1 cellular context compared by ENCODE assay signal in the genomic region with DNA sequence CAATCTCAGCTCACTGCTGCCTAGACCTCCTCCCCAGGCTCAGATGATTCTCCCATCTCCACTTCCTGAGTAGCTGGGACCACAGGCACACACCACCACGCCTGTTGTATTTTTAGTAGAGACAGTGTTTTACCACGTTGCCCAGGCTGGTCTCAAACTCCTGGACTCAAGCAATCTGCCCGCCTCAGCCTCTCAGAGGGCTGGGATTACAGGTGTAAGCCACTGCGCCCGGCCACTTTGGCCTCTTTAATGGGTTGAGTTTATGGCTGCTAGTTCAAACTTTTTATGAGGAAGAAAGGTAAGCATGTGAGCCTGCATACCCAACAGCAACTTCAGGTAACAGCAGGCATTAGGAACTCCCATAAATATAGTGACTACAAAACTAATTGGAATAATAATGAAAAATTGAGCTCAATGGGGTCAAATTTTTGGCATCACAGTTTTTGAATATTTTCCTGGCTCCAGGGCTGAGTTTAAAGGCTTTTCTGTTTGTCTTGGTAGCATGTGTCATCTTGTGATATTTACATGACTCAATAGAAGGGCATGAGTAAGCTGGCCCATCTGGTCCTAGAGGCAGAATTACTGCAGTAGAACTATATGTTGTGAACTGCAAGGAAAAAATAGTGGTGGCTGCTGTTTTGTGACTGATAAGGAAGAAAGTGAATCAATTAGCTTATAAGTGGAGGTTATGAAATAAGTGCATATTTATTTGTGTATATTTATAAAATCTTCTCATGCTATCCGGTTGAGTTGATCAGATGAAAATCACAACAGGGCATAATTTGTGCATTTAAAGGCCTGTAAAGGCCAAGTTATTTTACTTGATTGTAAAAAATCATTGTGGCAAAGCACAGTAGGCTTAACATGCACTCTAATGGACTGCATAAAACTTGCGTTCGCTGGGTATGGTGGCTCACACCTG.
TF ChIP-seq lines count a peak whose summit lies in the region.

No MANE protein-coding gene starts in this region.

TF ChIP-seq in HCT116, 20 proteins besides CTCF, POLR2A, EP300 and RAD21 (continued from another document):
- TF ChIP-seq, protein P1, sequence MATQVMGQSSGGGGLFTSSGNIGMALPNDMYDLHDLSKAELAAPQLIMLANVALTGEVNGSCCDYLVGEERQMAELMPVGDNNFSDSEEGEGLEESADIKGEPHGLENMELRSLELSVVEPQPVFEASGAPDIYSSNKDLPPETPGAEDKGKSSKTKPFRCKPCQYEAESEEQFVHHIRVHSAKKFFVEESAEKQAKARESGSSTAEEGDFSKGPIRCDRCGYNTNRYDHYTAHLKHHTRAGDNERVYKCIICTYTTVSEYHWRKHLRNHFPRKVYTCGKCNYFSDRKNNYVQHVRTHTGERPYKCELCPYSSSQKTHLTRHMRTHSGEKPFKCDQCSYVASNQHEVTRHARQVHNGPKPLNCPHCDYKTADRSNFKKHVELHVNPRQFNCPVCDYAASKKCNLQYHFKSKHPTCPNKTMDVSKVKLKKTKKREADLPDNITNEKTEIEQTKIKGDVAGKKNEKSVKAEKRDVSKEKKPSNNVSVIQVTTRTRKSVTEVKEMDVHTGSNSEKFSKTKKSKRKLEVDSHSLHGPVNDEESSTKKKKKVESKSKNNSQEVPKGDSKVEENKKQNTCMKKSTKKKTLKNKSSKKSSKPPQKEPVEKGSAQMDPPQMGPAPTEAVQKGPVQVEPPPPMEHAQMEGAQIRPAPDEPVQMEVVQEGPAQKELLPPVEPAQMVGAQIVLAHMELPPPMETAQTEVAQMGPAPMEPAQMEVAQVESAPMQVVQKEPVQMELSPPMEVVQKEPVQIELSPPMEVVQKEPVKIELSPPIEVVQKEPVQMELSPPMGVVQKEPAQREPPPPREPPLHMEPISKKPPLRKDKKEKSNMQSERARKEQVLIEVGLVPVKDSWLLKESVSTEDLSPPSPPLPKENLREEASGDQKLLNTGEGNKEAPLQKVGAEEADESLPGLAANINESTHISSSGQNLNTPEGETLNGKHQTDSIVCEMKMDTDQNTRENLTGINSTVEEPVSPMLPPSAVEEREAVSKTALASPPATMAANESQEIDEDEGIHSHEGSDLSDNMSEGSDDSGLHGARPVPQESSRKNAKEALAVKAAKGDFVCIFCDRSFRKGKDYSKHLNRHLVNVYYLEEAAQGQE (IDR thresholded peaks at IDR 0.05; ENCODE audit: low read depth) = no peak
- TF ChIP-seq YY1 (IDR thresholded peaks at IDR 0.05; ENCODE audit: extremely low read depth, insufficient replicate concordance, low read depth, low read length) (no peak), CBX3 (IDR thresholded peaks at IDR 0.05; ENCODE audit: low read depth) (peak; percentile 80), SP1 (IDR thresholded peaks at IDR 0.05; ENCODE audit: low read depth) (peak; percentile 86), SRF (IDR thresholded peaks at IDR 0.05; ENCODE audit: low read depth) (peak; percentile 73)
- TF ChIP-seq, protein P2, sequence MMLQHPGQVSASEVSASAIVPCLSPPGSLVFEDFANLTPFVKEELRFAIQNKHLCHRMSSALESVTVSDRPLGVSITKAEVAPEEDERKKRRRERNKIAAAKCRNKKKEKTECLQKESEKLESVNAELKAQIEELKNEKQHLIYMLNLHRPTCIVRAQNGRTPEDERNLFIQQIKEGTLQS (IDR thresholded peaks at IDR 0.05) = 0 out of 2 replicates have a peak, but pooled peaks have one; percentile 30
TF ChIP-seq in HCT116: peak in this region for 10.
